Comparison of ENCODE assay signal across 1 cellular context in the genomic region with DNA sequence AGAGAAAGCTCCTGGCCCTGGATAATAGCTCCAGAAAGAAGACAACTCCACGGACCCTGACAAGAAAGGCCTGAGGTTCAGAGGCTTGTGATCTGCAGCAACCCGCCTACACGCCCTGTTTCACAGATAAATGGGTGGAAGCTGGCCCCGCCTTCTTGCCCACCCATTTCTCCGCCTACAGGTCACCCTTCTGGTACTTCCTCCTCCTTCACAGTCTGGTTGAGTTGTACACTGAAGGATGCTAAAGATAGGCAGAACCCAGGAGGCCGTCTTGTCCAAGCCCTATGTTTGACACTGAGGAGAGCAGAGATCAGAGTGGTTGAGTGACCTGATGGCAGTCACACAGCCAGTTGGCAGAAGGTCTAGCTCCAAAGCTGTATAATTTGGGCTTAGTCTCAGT.
TF ChIP-seq lines count a peak whose summit lies in the region.

No MANE protein-coding gene starts in this region.

TF ChIP-seq in GM12878, 131 proteins besides CTCF, POLR2A, EP300 and RAD21:
- no peak for TF ChIP-seq KDM1A (IDR thresholded peaks at IDR 0.05; ENCODE audit: borderline replicate concordance)
- TF ChIP-seq SPI1 (IDR thresholded peaks at IDR 0.05; ENCODE audit: borderline replicate concordance, insufficient read depth, low read depth, low read length), result 0 out of 2 replicates have a peak, but pooled peaks have one; percentile 7
- no peak for TF ChIP-seq FOXK2 (IDR thresholded peaks at IDR 0.05)
- no peak for TF ChIP-seq PBX3 (IDR thresholded peaks at IDR 0.05; ENCODE audit: insufficient replicate concordance, low read depth, low read length)
- TF ChIP-seq ZNF592 (IDR thresholded peaks at IDR 0.05), result no peak
- no peak for TF ChIP-seq RAD51 (IDR thresholded peaks at IDR 0.05)
- 0 out of 2 replicates have a peak, but pooled peaks have one; percentile 14 for TF ChIP-seq SMARCA5 (IDR thresholded peaks at IDR 0.05)
- no peak for TF ChIP-seq HDAC6 (IDR thresholded peaks at IDR 0.05; ENCODE audit: unreplicated experiment)
- TF ChIP-seq POLR2AphosphoS2 (IDR thresholded peaks at IDR 0.05; ENCODE audit: low read depth, low read length), result no peak
